ENCODE assay signal across 37 cellular contexts in the genomic region with DNA sequence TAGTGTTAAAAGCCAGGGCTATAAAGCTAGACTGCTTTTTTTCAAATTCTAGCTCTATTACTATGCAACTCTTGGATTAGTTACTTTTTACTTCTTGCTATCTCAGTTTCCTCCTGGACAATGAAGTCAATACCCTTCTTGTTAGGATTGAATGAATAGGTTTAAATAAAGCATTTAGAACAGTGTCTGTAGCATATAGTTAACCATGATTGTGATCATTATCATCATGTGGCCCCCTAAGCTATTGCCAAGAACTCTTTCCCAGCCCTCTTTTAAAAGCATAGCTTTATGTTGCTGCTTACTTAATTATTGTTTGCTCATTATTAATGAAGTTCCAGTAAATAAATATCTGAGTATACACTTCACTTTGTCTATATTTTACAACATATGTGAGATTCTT.
"Had no signal": no experiment of that assay in that cellular context is flagged by ENCODE, and none has a peak within 500 bp of the region (broad histone marks: within the 10 kb centered on the region; RNA-seq: fewer than 3 reads in every experiment).

No MANE protein-coding gene starts in this region.

- DNase-seq: activated B cell treated with CpG ODN at 0.5 μM for 24 hours; activated CD4-positive, alpha-beta memory T cell treated with anti-CD3 and anti-CD28 coated beads, Interleukin-2, amount 10 ng/mL, durations not matched to agents 7 days and 5 days; activated CD4-positive, alpha-beta T cell treated with anti-CD3 and anti-CD28 coated beads for 1 hour; activated CD4-positive, alpha-beta T cell treated with anti-CD3 and anti-CD28 coated beads for 36 hours; activated CD4-positive, alpha-beta T cell treated with anti-CD3 and anti-CD28 coated beads for 48 hours; activated CD4-positive, alpha-beta T cell treated with anti-CD3 and anti-CD28 coated beads, Interleukin-2, amount 10 ng/mL, durations not matched to agents 7 days and 5 days; activated CD4-positive, alpha-beta T cell treated with anti-CD3 and anti-CD28 coated beads, Interleukin-2, amount 50 U/mL, for 48 hours; activated CD8-positive, alpha-beta memory T cell treated with anti-CD3 and anti-CD28 coated beads for 24 hours; activated CD8-positive, alpha-beta memory T cell treated with anti-CD3 and anti-CD28 coated beads, Interleukin-2, amount 10 ng/mL, durations not matched to agents 7 days and 5 days; activated CD8-positive, alpha-beta memory T cell treated with anti-CD3 and anti-CD28 coated beads, Interleukin-2, amount 50 U/mL, for 48 hours; activated CD8-positive, alpha-beta T cell treated with anti-CD3 and anti-CD28 coated beads, Interleukin-2, amount 10 ng/mL, durations not matched to agents 7 days and 5 days; activated effector memory CD4-positive, alpha-beta T cell treated with Interleukin-2 at 50 U/mL for 16 hours; activated gamma-delta T cell; activated naive CD4-positive, alpha-beta T cell treated with anti-CD3 and anti-CD28 coated beads, Interleukin-2, amount 10 ng/mL, durations not matched to agents 7 days and 5 days; activated naive CD4-positive, alpha-beta T cell treated with Interleukin-2 at 50 U/mL for 16 hours; activated naive CD8-positive, alpha-beta T cell treated with anti-CD3 and anti-CD28 coated beads, Interleukin-2, amount 10 ng/mL, durations not matched to agents 7 days and 5 days; activated naive CD8-positive, alpha-beta T cell treated with anti-CD3 and anti-CD28 coated beads, Interleukin-2, amount 50 U/mL, for 24 hours; activated T-cell treated with anti-CD3 and anti-CD28 coated beads, Interleukin-2, amount 50 U/mL, for 24 hours; activated T-cell treated with anti-CD3 and anti-CD28 coated beads, Interleukin-2, amount 50 U/mL, for 48 hours; amygdala; anterior cingulate cortex; caudate nucleus; cerebellar nuclear complex; T-helper 2 cell; T-helper 9 cell had no signal

- H3K36me3 ChIP-seq: ascending aorta, cardiac muscle cell had no signal

- H3K27me3 ChIP-seq: ascending aorta, cardiac muscle cell had no signal

- FAIRE-seq: bronchial epithelial cell, TTC549 had no signal

- H3K9me3 ChIP-seq: ascending aorta had no signal

- H3K9me3 Mint-ChIP-seq: activated B cell treated with CpG ODN at 0.5 μM for 24 hours; activated CD4-positive, alpha-beta memory T cell treated with anti-CD3 and anti-CD28 coated beads, Interleukin-2, amount 10 ng/mL, durations not matched to agents 7 days and 5 days; activated CD4-positive, alpha-beta T cell treated with anti-CD3 and anti-CD28 coated beads, Interleukin-2, amount 10 ng/mL, durations not matched to agents 7 days and 5 days; activated naive CD4-positive, alpha-beta T cell treated with anti-CD3 and anti-CD28 coated beads, Interleukin-2, amount 10 ng/mL, durations not matched to agents 7 days and 5 days; activated naive CD4-positive, alpha-beta T cell treated with anti-CD3 and anti-CD28 coated beads, Interleukin-2, amount 50 U/mL, for 24 hours; activated naive CD8-positive, alpha-beta T cell treated with anti-CD3 and anti-CD28 coated beads, Interleukin-2, amount 10 ng/mL, durations not matched to agents 7 days and 5 days; activated naive CD8-positive, alpha-beta T cell treated with anti-CD3 and anti-CD28 coated beads, Interleukin-2, amount 50 U/mL, for 24 hours; activated T-cell treated with anti-CD3 and anti-CD28 coated beads, Interleukin-2, amount 50 U/mL, for 24 hours; activated T-helper 2 cell treated with anti-CD3 and anti-CD28 coated beads, Interferon-gamma antibody, Interleukin-2, Interleukin-4, amounts not matched to agents 10 μg/mL and 5 μg/mL and 100 μg/mL, durations not matched to agents 14 hours and 24 hours and 36 hours; central memory CD8-positive, alpha-beta T cell; T-helper 1 cell treated with Interleukin-12 subunit alpha and Interleukin-12 subunit beta and Interleukin-4 antibody, amounts not matched to agents 30 μg/mL and 1 μg/mL, for 36 hours; T-helper 2 cell treated with Interferon-gamma antibody and Interleukin-4, amounts not matched to agents 5 μg/mL and 100 μg/mL, for 36 hours had no signal

- H3K27me3 Mint-ChIP-seq: activated B cell treated with CpG ODN at 0.5 μM for 24 hours; activated CD4-positive, alpha-beta memory T cell treated with anti-CD3 and anti-CD28 coated beads, Interleukin-2, amount 10 ng/mL, durations not matched to agents 7 days and 5 days; activated CD4-positive, alpha-beta T cell treated with anti-CD3 and anti-CD28 coated beads for 36 hours; activated CD4-positive, alpha-beta T cell treated with anti-CD3 and anti-CD28 coated beads, Interleukin-2, amount 10 ng/mL, durations not matched to agents 7 days and 5 days; activated CD8-positive, alpha-beta memory T cell treated with anti-CD3 and anti-CD28 coated beads, Interleukin-2, amount 10 ng/mL, durations not matched to agents 7 days and 5 days; activated naive CD4-positive, alpha-beta T cell treated with anti-CD3 and anti-CD28 coated beads, Interleukin-2, amount 50 U/mL, for 24 hours; activated naive CD8-positive, alpha-beta T cell; activated naive CD8-positive, alpha-beta T cell treated with anti-CD3 and anti-CD28 coated beads, Interleukin-2, amount 10 ng/mL, durations not matched to agents 7 days and 5 days; activated naive CD8-positive, alpha-beta T cell treated with anti-CD3 and anti-CD28 coated beads, Interleukin-2, amount 50 U/mL, for 24 hours; activated T-cell treated with anti-CD3 and anti-CD28 coated beads, Interleukin-2, amount 50 U/mL, for 24 hours; central memory CD8-positive, alpha-beta T cell had no signal

- H3K4me3 Mint-ChIP-seq: activated B cell treated with CpG ODN at 0.5 μM for 24 hours; activated CD4-positive, alpha-beta memory T cell treated with anti-CD3 and anti-CD28 coated beads, Interleukin-2, amount 10 ng/mL, durations not matched to agents 7 days and 5 days; activated CD4-positive, alpha-beta T cell treated with anti-CD3 and anti-CD28 coated beads for 36 hours; activated CD4-positive, alpha-beta T cell treated with anti-CD3 and anti-CD28 coated beads, Interleukin-2, amount 10 ng/mL, durations not matched to agents 7 days and 5 days; activated CD8-positive, alpha-beta memory T cell treated with anti-CD3 and anti-CD28 coated beads, Interleukin-2, amount 10 ng/mL, durations not matched to agents 7 days and 5 days; activated CD8-positive, alpha-beta T cell treated with anti-CD3 and anti-CD28 coated beads, Interleukin-2, amount 10 ng/mL, durations not matched to agents 7 days and 5 days; activated naive CD4-positive, alpha-beta T cell treated with anti-CD3 and anti-CD28 coated beads, Interleukin-2, amount 10 ng/mL, durations not matched to agents 7 days and 5 days; activated naive CD4-positive, alpha-beta T cell treated with anti-CD3 and anti-CD28 coated beads, Interleukin-2, amount 50 U/mL, for 24 hours; activated naive CD8-positive, alpha-beta T cell; activated naive CD8-positive, alpha-beta T cell treated with anti-CD3 and anti-CD28 coated beads, Interleukin-2, amount 10 ng/mL, durations not matched to agents 7 days and 5 days; activated naive CD8-positive, alpha-beta T cell treated with anti-CD3 and anti-CD28 coated beads, Interleukin-2, amount 50 U/mL, for 24 hours; activated T-cell treated with anti-CD3 and anti-CD28 coated beads, Interleukin-2, amount 50 U/mL, for 24 hours; central memory CD8-positive, alpha-beta T cell; T-helper 1 cell treated with Interleukin-12 subunit alpha and Interleukin-12 subunit beta and Interleukin-4 antibody, amounts not matched to agents 30 μg/mL and 1 μg/mL, for 36 hours; T-helper 2 cell treated with Interferon-gamma antibody and Interleukin-4, amounts not matched to agents 5 μg/mL and 100 μg/mL, for 36 hours had no signal

- H3K27ac ChIP-seq: ascending aorta, cardiac muscle cell, VCaP had no signal

- ATAC-seq: activated CD4-positive, alpha-beta T cell treated with anti-CD3 and anti-CD28 coated beads for 36 hours; activated CD8-positive, alpha-beta memory T cell treated with anti-CD3 and anti-CD28 coated beads, Interleukin-2, amount 10 ng/mL, durations not matched to agents 7 days and 5 days; activated CD8-positive, alpha-beta T cell treated with anti-CD3 and anti-CD28 coated beads, Interleukin-2, amount 10 ng/mL, durations not matched to agents 7 days and 5 days; activated naive CD8-positive, alpha-beta T cell treated with anti-CD3 and anti-CD28 coated beads, Interleukin-2, amount 50 U/mL, for 24 hours had no signal

- H3K27ac Mint-ChIP-seq: activated B cell treated with CpG ODN at 0.5 μM for 24 hours; activated CD4-positive, alpha-beta memory T cell treated with anti-CD3 and anti-CD28 coated beads, Interleukin-2, amount 10 ng/mL, durations not matched to agents 7 days and 5 days; activated CD4-positive, alpha-beta T cell treated with anti-CD3 and anti-CD28 coated beads for 36 hours; activated CD4-positive, alpha-beta T cell treated with anti-CD3 and anti-CD28 coated beads, Interleukin-2, amount 10 ng/mL, durations not matched to agents 7 days and 5 days; activated CD8-positive, alpha-beta memory T cell treated with anti-CD3 and anti-CD28 coated beads, Interleukin-2, amount 10 ng/mL, durations not matched to agents 7 days and 5 days; activated CD8-positive, alpha-beta T cell treated with anti-CD3 and anti-CD28 coated beads, Interleukin-2, amount 10 ng/mL, durations not matched to agents 7 days and 5 days; activated naive CD4-positive, alpha-beta T cell treated with anti-CD3 and anti-CD28 coated beads, Interleukin-2, amount 10 ng/mL, durations not matched to agents 7 days and 5 days; activated naive CD8-positive, alpha-beta T cell treated with anti-CD3 and anti-CD28 coated beads, Interleukin-2, amount 10 ng/mL, durations not matched to agents 7 days and 5 days; activated naive CD8-positive, alpha-beta T cell treated with anti-CD3 and anti-CD28 coated beads, Interleukin-2, amount 50 U/mL, for 24 hours; activated T-cell treated with anti-CD3 and anti-CD28 coated beads, Interleukin-2, amount 50 U/mL, for 24 hours; activated T-helper 2 cell treated with anti-CD3 and anti-CD28 coated beads, Interferon-gamma antibody, Interleukin-2, Interleukin-4, amounts not matched to agents 10 μg/mL and 5 μg/mL and 100 μg/mL, durations not matched to agents 14 hours and 24 hours and 36 hours; brain; T-helper 1 cell treated with Interleukin-12 subunit alpha and Interleukin-12 subunit beta and Interleukin-4 antibody, amounts not matched to agents 30 μg/mL and 1 μg/mL, for 36 hours; T-helper 2 cell treated with Interferon-gamma antibody and Interleukin-4, amounts not matched to agents 5 μg/mL and 100 μg/mL, for 36 hours had no signal

- H3K4me3 ChIP-seq: ascending aorta, cardiac muscle cell had no signal
